ENCODE assay signal across 28 cellular contexts in genomic region chr4:23355263-23355662, GRCh38.
"Had no signal": no experiment of that assay in that cellular context is flagged by ENCODE, and none has a peak within 500 bp of the region (broad histone marks: within the 10 kb centered on the region; RNA-seq: fewer than 3 reads in every experiment).

No MANE protein-coding gene starts in this region.

- H3K27me3 ChIP-seq: neural progenitor cell, ovary, right lobe of liver, sigmoid colon, stomach, thyroid gland, tibial nerve, upper lobe of left lung, vagina had no signal

- H3K9me3 ChIP-seq: ovary, psoas muscle, right lobe of liver, sigmoid colon, stomach, thoracic aorta, thyroid gland, tibial nerve, upper lobe of left lung, vagina had no signal

- FAIRE-seq: small intestine, urothelium cell line had no signal

- H3K4me3 Mint-ChIP-seq: nephron; neural progenitor cell; stimulated activated effector memory CD8-positive, alpha-beta T cell treated with anti-CD3 and anti-CD28 coated beads, Interleukin-12 subunit alpha, Interleukin-12 subunit beta, amount 100 ng/mL, for 72 hours; stimulated activated naive B cell treated with anti-CD40 and anti-IgM and Interleukin-4, amounts not matched to agents 10 μg/mL and 1 μg/mL and 100 μg/mL, for 72 hours; stimulated activated naive CD8-positive, alpha-beta T cell treated with anti-CD3 and anti-CD28 coated beads, Interleukin-15, Interleukin-2, amounts not matched to agents 100 ng/mL and 50 ng/mL, for 24 hours had no signal

- H2AFZ ChIP-seq: neural progenitor cell, parathyroid adenoma had no signal

- H3K27me3 Mint-ChIP-seq: progenitor cell of endocrine pancreas; stimulated activated naive B cell treated with anti-CD40 and anti-IgM and Interleukin-4, amounts not matched to agents 10 μg/mL and 1 μg/mL and 100 μg/mL, for 72 hours; stimulated activated naive CD8-positive, alpha-beta T cell treated with anti-CD3 and anti-CD28 coated beads, Interleukin-15, Interleukin-2, amounts not matched to agents 100 ng/mL and 50 ng/mL, for 24 hours had no signal

- H3K4me2 ChIP-seq: neural progenitor cell had no signal

- H3K9ac ChIP-seq: neural progenitor cell, parathyroid adenoma had no signal

- H3K36me3 Mint-ChIP-seq: neural progenitor cell; stimulated activated effector memory CD8-positive, alpha-beta T cell treated with anti-CD3 and anti-CD28 coated beads, Interleukin-12 subunit alpha, Interleukin-12 subunit beta, amount 100 ng/mL, for 72 hours; stimulated activated naive B cell treated with anti-CD40 and anti-IgM and Interleukin-4, amounts not matched to agents 10 μg/mL and 1 μg/mL and 100 μg/mL, for 72 hours had no signal

- H3K4me3 ChIP-seq: neural progenitor cell, ovary, psoas muscle, right lobe of liver, sigmoid colon, stomach, thoracic aorta, thyroid gland, tibial nerve, upper lobe of left lung, vagina had no signal

- H3K4me1 Mint-ChIP-seq: neural progenitor cell; stimulated activated effector memory CD8-positive, alpha-beta T cell treated with anti-CD3 and anti-CD28 coated beads, Interleukin-12 subunit alpha, Interleukin-12 subunit beta, amount 100 ng/mL, for 72 hours; stimulated activated naive B cell treated with anti-CD40 and anti-IgM and Interleukin-4, amounts not matched to agents 10 μg/mL and 1 μg/mL and 100 μg/mL, for 72 hours had no signal

- H3K27ac Mint-ChIP-seq: nephron; neural progenitor cell; progenitor cell of endocrine pancreas; stimulated activated effector memory CD8-positive, alpha-beta T cell treated with anti-CD3 and anti-CD28 coated beads, Interleukin-12 subunit alpha, Interleukin-12 subunit beta, amount 100 ng/mL, for 72 hours; stimulated activated naive B cell treated with anti-CD40 and anti-IgM and Interleukin-4, amounts not matched to agents 10 μg/mL and 1 μg/mL and 100 μg/mL, for 72 hours; stimulated activated naive CD8-positive, alpha-beta T cell treated with anti-CD3 and anti-CD28 coated beads, Interleukin-15, Interleukin-2, amounts not matched to agents 100 ng/mL and 50 ng/mL, for 24 hours had no signal

- H3K79me2 ChIP-seq: parathyroid adenoma had no signal

- ATAC-seq: psoas muscle; right cardiac atrium; right lobe of liver; stimulated activated effector memory CD8-positive, alpha-beta T cell treated with anti-CD3 and anti-CD28 coated beads, Interleukin-12 subunit alpha, Interleukin-12 subunit beta, amount 100 ng/mL, for 72 hours; stimulated activated naive B cell treated with anti-CD40 and anti-IgM and Interleukin-4, amounts not matched to agents 10 μg/mL and 1 μg/mL and 100 μg/mL, for 72 hours had no signal

- H3K36me3 ChIP-seq: neural progenitor cell, ovary, right lobe of liver, sigmoid colon, stomach, thoracic aorta, thyroid gland, tibial nerve, upper lobe of left lung, vagina had no signal

- H3K4me1 ChIP-seq: neural progenitor cell, parathyroid adenoma, right lobe of liver, sigmoid colon, stomach, thyroid gland, tibial nerve, upper lobe of left lung, vagina had no signal

- H3K9me3 Mint-ChIP-seq: nephron; neural progenitor cell; stimulated activated naive B cell treated with anti-CD40 and anti-IgM and Interleukin-4, amounts not matched to agents 10 μg/mL and 1 μg/mL and 100 μg/mL, for 72 hours; stimulated activated naive CD8-positive, alpha-beta T cell treated with anti-CD3 and anti-CD28 coated beads, Interleukin-15, Interleukin-2, amounts not matched to agents 100 ng/mL and 50 ng/mL, for 24 hours had no signal

- DNase-seq: occipital lobe; ovary; posterior cingulate gyrus; psoas muscle; right cardiac atrium; right lobe of liver; sigmoid colon; small intestine; stimulated activated CD4-positive, alpha-beta T cell treated with anti-CD3 and anti-CD28 coated beads, Interleukin-15, amount 100 ng/mL, for 24 hours; stimulated activated CD4-positive, alpha-beta T cell treated with anti-CD3 and anti-CD28 coated beads, Interleukin-2, amount 100 ng/mL, for 24 hours; stimulated activated CD4-positive, alpha-beta T cell treated with anti-CD3 and anti-CD28 coated beads, Interleukin-2, amount 100 ng/mL, for 48 hours; stimulated activated CD4-positive, alpha-beta T cell treated with anti-CD3 and anti-CD28 coated beads, Interleukin-4, amount 100 ng/mL, for 24 hours; stimulated activated naive B cell treated with anti-CD40 and anti-IgM and Interleukin-4, amounts not matched to agents 10 μg/mL and 1 μg/mL and 100 μg/mL, for 72 hours; stimulated activated naive CD4-positive, alpha-beta T cell treated with Interleukin-2 at 50 U/mL for 16 hours; stomach; thyroid gland; trophoblast cell; upper lobe of left lung had no signal

- H3K27ac ChIP-seq: neural progenitor cell, ovary, parathyroid adenoma, psoas muscle, right lobe of liver, sigmoid colon, stomach, thoracic aorta, thyroid gland, tibial nerve, upper lobe of left lung, vagina had no signal
